ENCODE assay signal across 12 cellular contexts in the genomic region with DNA sequence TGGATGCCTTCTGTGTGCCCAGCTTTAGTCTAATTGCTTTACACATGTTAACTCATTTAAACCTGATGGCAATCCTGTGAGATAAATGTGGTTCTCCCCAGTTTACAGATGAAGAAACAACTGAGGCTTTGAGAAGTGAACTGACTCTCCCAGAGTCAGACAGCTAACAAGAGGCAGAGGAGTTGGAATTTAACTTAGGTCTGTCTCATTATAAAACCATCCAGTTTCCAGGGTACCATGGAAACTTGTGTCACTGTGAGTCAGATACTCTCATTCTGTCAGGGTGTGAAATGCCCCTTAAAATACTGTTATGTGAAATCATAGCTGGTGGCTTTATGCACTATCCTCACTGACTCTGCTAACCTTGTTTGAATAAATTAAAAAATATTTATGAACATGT.
DNase-seq lines count a peak whose midpoint lies in the region; ATAC-seq, FAIRE-seq and TF ChIP-seq lines count a peak whose summit lies in the region.
"Had no signal": no experiment of that assay in that cellular context is flagged by ENCODE, and none has a peak within 500 bp of the region (broad histone marks: within the 10 kb centered on the region; RNA-seq: fewer than 3 reads in every experiment).

No MANE protein-coding gene starts in this region.

- no peak overlapping the region for H3K4me3 Mint-ChIP-seq in stimulated activated effector memory CD8-positive, alpha-beta T cell treated with anti-CD3 and anti-CD28 coated beads, Interleukin-12 subunit alpha, Interleukin-12 subunit beta, amount 100 ng/mL, for 72 hours
- H3K4me3 Mint-ChIP-seq: activated CD8-positive, alpha-beta T cell treated with anti-CD3 and anti-CD28 coated beads, Interleukin-2, amount 10 ng/mL, durations not matched to agents 7 days and 5 days; central memory CD8-positive, alpha-beta T cell had no signal

- H3K27me3 ChIP-seq in adrenal gland (no peaks in the 10 kb centered on the region), left ventricle myocardium inferior (ENCODE audit: low read depth) (no peaks in the 10 kb centered on the region)

- H3K4me1 Mint-ChIP-seq in stimulated activated effector memory CD8-positive, alpha-beta T cell treated with anti-CD3 and anti-CD28 coated beads, Interleukin-12 subunit alpha, Interleukin-12 subunit beta, amount 100 ng/mL, for 72 hours, result no peaks in the 10 kb centered on the region
- H3K4me1 Mint-ChIP-seq: central memory CD8-positive, alpha-beta T cell had no signal

- H3K27ac ChIP-seq in adrenal gland (peak overlapping the region; percentile 18 to 72 (median 56)), left ventricle myocardium inferior (replicated peaks) (peak overlapping the region; percentile 67)

- H3K36me3 ChIP-seq in adrenal gland (replicated peaks in 1 of 2) (no peaks in the 10 kb centered on the region), left ventricle myocardium inferior (no peaks in the 10 kb centered on the region)

- H3K9me3 ChIP-seq in adrenal gland (replicated peaks in 1 of 3) (no peaks in the 10 kb centered on the region), left ventricle myocardium inferior (replicated peaks) (no peaks in the 10 kb centered on the region)

- H3K4me1 ChIP-seq in adrenal gland (replicated peaks in 1 of 2) (peaks cover 0 to 55% of the 10 kb centered on the region in 2 donors), left ventricle myocardium inferior (peaks cover 67% of the 10 kb centered on the region)

- peak; percentile 61 for ATAC-seq in stimulated activated effector memory CD8-positive, alpha-beta T cell treated with anti-CD3 and anti-CD28 coated beads, Interleukin-12 subunit alpha, Interleukin-12 subunit beta, amount 100 ng/mL, for 72 hours
- no peak for ATAC-seq in HG03097 (IDR thresholded peaks at IDR 0.05; ENCODE audit: low FRiP score, unreplicated experiment)
- ATAC-seq: activated CD8-positive, alpha-beta T cell treated with anti-CD3 and anti-CD28 coated beads, Interleukin-2, amount 10 ng/mL, durations not matched to agents 7 days and 5 days had no signal

- H3K4me3 ChIP-seq in adrenal gland (no peak overlapping the region), left ventricle myocardium inferior (no peak overlapping the region)
- H3K4me3 ChIP-seq: skin epidermis had no signal

- DNase-seq in H54 (ENCODE audit: insufficient read length, low spot score), result peak; percentile 30
- no peak for DNase-seq in adrenal gland
- DNase-seq in left ventricle myocardium inferior, result no peak
- DNase-seq in stimulated activated effector memory CD8-positive, alpha-beta T cell treated with anti-CD3 and anti-CD28 coated beads, Interleukin-12 subunit alpha, Interleukin-12 subunit beta, amount 100 ng/mL, for 72 hours (ENCODE audit: low spot score in 2 of 2), result no peak
- no peak for DNase-seq in activated effector memory CD4-positive, alpha-beta T cell treated with anti-CD3 and anti-CD28 coated beads, Interleukin-2, amount 50 U/mL, for 16 hours
- DNase-seq in activated CD4-positive, alpha-beta T cell treated with anti-CD3 and anti-CD28 coated beads for 48 hours, result no peak
- no peak for DNase-seq in amygdala (lab: John Stamatoyannopoulos, UW)
- DNase-seq: activated CD8-positive, alpha-beta T cell treated with anti-CD3 and anti-CD28 coated beads, Interleukin-2, amount 10 ng/mL, durations not matched to agents 7 days and 5 days; NCI-H2029 had no signal

- no peaks in the 10 kb centered on the region for H3K36me3 Mint-ChIP-seq in stimulated activated effector memory CD8-positive, alpha-beta T cell treated with anti-CD3 and anti-CD28 coated beads, Interleukin-12 subunit alpha, Interleukin-12 subunit beta, amount 100 ng/mL, for 72 hours

- TF ChIP-seq POLR2A in H54 (IDR thresholded peaks at IDR 0.05; ENCODE audit: low read depth, low read length) (no peak), adrenal gland (IDR thresholded peaks at IDR 0.05) (no peak)

- FAIRE-seq in H54 (lab: Jason Lieb, UNC), result peak; percentile 78

- intact Hi-C loops in adrenal gland (cut with DNase I), result no loop called here
- intact Hi-C loops in left ventricle myocardium inferior (cut with micrococcal nuclease), result no loop called here

- TF ChIP-seq CTCF in adrenal gland (IDR thresholded peaks at IDR 0.05), result no peak
- no peak for TF ChIP-seq CTCF in left ventricle myocardium inferior (IDR thresholded peaks at IDR 0.05; ENCODE audit: borderline replicate concordance)

- H3K27ac Mint-ChIP-seq in stimulated activated effector memory CD8-positive, alpha-beta T cell treated with anti-CD3 and anti-CD28 coated beads, Interleukin-12 subunit alpha, Interleukin-12 subunit beta, amount 100 ng/mL, for 72 hours, result no peak overlapping the region
- H3K27ac Mint-ChIP-seq: activated CD8-positive, alpha-beta T cell treated with anti-CD3 and anti-CD28 coated beads, Interleukin-2, amount 10 ng/mL, durations not matched to agents 7 days and 5 days had no signal

- H3K9me3 Mint-ChIP-seq in stimulated activated effector memory CD8-positive, alpha-beta T cell treated with anti-CD3 and anti-CD28 coated beads, Interleukin-12 subunit alpha, Interleukin-12 subunit beta, amount 100 ng/mL, for 72 hours, result peaks cover under 1% of the 10 kb centered on the region
- H3K9me3 Mint-ChIP-seq: central memory CD8-positive, alpha-beta T cell had no signal
